ENCODE assay signal across 7 cellular contexts in genomic region chr19:13951799-13952153, GRCh38. TPM values are rescaled to one million over a fixed set of nuclear protein-coding genes. Genes with fewer than 3 reads are reported as not detected.
DNase-seq lines count a peak whose midpoint lies in the region; ATAC-seq and TF ChIP-seq lines count a peak whose summit lies in the region.

No MANE protein-coding gene starts in this region.

- H3K79me2 ChIP-seq in smooth muscle cell (ENCODE audit: low read depth), result peaks cover 15% of the 10 kb centered on the region

- DNase-seq in NT2/D1 (ENCODE audit: low read depth, low spot score) (no peak), esophagus squamous epithelium (lab: John Stamatoyannopoulos, UW) (no peak), smooth muscle cell (lab: John Stamatoyannopoulos, UW; ENCODE audit: unreplicated experiment) (no peak), NCI-H345 (lab: John Stamatoyannopoulos, UW) (no peak), UCSD-AML1 (lab: John Stamatoyannopoulos, UW; ENCODE audit: unreplicated experiment) (no peak)

- intact Hi-C loops in esophagus squamous epithelium (cut with DNase I), result no loop called here

- no peaks in the 10 kb centered on the region for H3K27me3 ChIP-seq in NT2/D1 (ENCODE audit: insufficient read depth, insufficient read length)
- H3K27me3 ChIP-seq in esophagus squamous epithelium, result no peaks in the 10 kb centered on the region
- H3K27me3 ChIP-seq in smooth muscle cell (ENCODE audit: low read depth), result no peaks in the 10 kb centered on the region

- WGBS in esophagus squamous epithelium, 2 donors, result 14 to 16% methylated on average over 10 to 13 of the region's 20 CpGs
- 21% methylated on average over 20 of the region's 20 CpGs for WGBS in smooth muscle cell (ENCODE audit: low lambda C conversion rate)

- peak overlapping the region; percentile 9 for H3K9ac ChIP-seq in NT2/D1 (ENCODE audit: insufficient read length, low read depth)
- H3K9ac ChIP-seq in smooth muscle cell (ENCODE audit: low read depth), result no peak overlapping the region

- no peak overlapping the region for H2AFZ ChIP-seq in smooth muscle cell (ENCODE audit: low read depth)

- H3K36me3 ChIP-seq in NT2/D1 (ENCODE audit: insufficient read depth, insufficient read length, low read length) (peaks cover 35% of the 10 kb centered on the region), esophagus squamous epithelium (peaks cover 14 to 28% (median 19%) of the 10 kb centered on the region in 3 donors), smooth muscle cell (ENCODE audit: low read depth) (no peaks in the 10 kb centered on the region)

- TF ChIP-seq CTCF in esophagus squamous epithelium (IDR thresholded peaks at IDR 0.05) (no peak), smooth muscle cell (IDR thresholded peaks at IDR 0.05; ENCODE audit: borderline replicate concordance, insufficient read depth, poor library complexity, severe bottlenecking) (no peak)

- H3K27ac ChIP-seq in esophagus squamous epithelium, result peak overlapping the region in 2 of 4 donors; percentile 25 to 93
- H3K27ac ChIP-seq in smooth muscle cell (ENCODE audit: low read depth), result no peak overlapping the region

- H3K4me2 ChIP-seq in smooth muscle cell, result peak overlapping the region; percentile 81

- no peaks in the 10 kb centered on the region for H3F3A ChIP-seq in smooth muscle cell (ENCODE audit: low read depth)

- H3K4me1 ChIP-seq in NT2/D1 (ENCODE audit: insufficient read depth, insufficient read length), result peaks cover 9% of the 10 kb centered on the region
- H3K4me1 ChIP-seq in esophagus squamous epithelium, result peaks cover 10 to 26% (median 13%) of the 10 kb centered on the region in 3 donors
- H3K4me1 ChIP-seq in smooth muscle cell (ENCODE audit: low read depth), result peaks cover 9% of the 10 kb centered on the region

- no peak for TF ChIP-seq POLR2A in esophagus squamous epithelium (IDR thresholded peaks at IDR 0.05)

- H3K9me3 ChIP-seq in NT2/D1 (ENCODE audit: insufficient read depth, low read length) (no peaks in the 10 kb centered on the region), esophagus squamous epithelium (no peaks in the 10 kb centered on the region), smooth muscle cell (replicated peaks; ENCODE audit: low read depth) (no peaks in the 10 kb centered on the region)

- H4K20me1 ChIP-seq in smooth muscle cell (ENCODE audit: low read depth), result no peaks in the 10 kb centered on the region

- ATAC-seq in GM21381 (IDR thresholded peaks at IDR 0.05; ENCODE audit: unreplicated experiment), result peak; percentile 6
- no peak for ATAC-seq in HG02571 (IDR thresholded peaks at IDR 0.05; ENCODE audit: unreplicated experiment)

- H3K4me3 ChIP-seq in NT2/D1 (ENCODE audit: insufficient read length, low read depth) (peak overlapping the region; percentile 5), esophagus squamous epithelium (peak overlapping the region; percentile 75 to 96 (median 90)), smooth muscle cell (peak overlapping the region; percentile 44)

RNA-seq across cellular contexts. Expression of gene DCAF15, which starts 0.5 kb away (rescaled TPM):
- total RNA-seq in esophagus squamous epithelium (10 to 100 TPM; 14.7 to 23.1 (median 19.5) TPM), smooth muscle cell (12.4 and 15.9 TPM in 2 replicates)
- 27.0 and 30.9 TPM in 2 replicates for polyA plus RNA-seq in smooth muscle cell

RNA-seq across cellular contexts. Expression of gene PODNL1, which starts 13.6 kb away (rescaled TPM):
- 1 to 10 TPM; 2.3 to 8.0 (median 3.3) TPM for total RNA-seq in esophagus squamous epithelium
- 5.2 and 8.9 TPM in 2 replicates for total RNA-seq in smooth muscle cell
- polyA plus RNA-seq in smooth muscle cell, result 34.3 and 53.9 TPM in 2 replicates

RNA-seq across cellular contexts. Expression of gene CC2D1A, which starts 45.8 kb away (rescaled TPM):
- total RNA-seq in esophagus squamous epithelium (10 to 100 TPM; 28.0 to 56.9 (median 36.0) TPM), smooth muscle cell (8.0 and 9.5 TPM in 2 replicates)
- 26.3 and 28.0 TPM in 2 replicates for polyA plus RNA-seq in smooth muscle cell

RNA-seq across cellular contexts. Expression of gene BRME1, which starts 45.9 kb away (rescaled TPM):
- total RNA-seq in esophagus squamous epithelium, result 1 to 10 TPM; 1.8 to 6.3 (median 4.0) TPM
- 0.72 and 1.2 TPM in 2 replicates for total RNA-seq in smooth muscle cell
- 2.2 and 3.3 TPM in 2 replicates for polyA plus RNA-seq in smooth muscle cell

RNA-seq across cellular contexts. Expression of gene RFX1, which starts 54.3 kb away (rescaled TPM):
- total RNA-seq in esophagus squamous epithelium (1 to 10 TPM; 1.8 to 7.5 (median 3.9) TPM), smooth muscle cell (0.45 and 2.2 TPM in 2 replicates)
- 2.2 and 2.8 TPM in 2 replicates for polyA plus RNA-seq in smooth muscle cell

Comparison
In these comparisons a context has a peak if more than half of its experiments do, and no peak if none do; other contexts are left out.
1. H3K4me3 ChIP-seq: peak in every context shown above with its lines; median percentile 90 in esophagus squamous epithelium; 44 in smooth muscle cell; 5 in NT2/D1.